In the genomic region with DNA sequence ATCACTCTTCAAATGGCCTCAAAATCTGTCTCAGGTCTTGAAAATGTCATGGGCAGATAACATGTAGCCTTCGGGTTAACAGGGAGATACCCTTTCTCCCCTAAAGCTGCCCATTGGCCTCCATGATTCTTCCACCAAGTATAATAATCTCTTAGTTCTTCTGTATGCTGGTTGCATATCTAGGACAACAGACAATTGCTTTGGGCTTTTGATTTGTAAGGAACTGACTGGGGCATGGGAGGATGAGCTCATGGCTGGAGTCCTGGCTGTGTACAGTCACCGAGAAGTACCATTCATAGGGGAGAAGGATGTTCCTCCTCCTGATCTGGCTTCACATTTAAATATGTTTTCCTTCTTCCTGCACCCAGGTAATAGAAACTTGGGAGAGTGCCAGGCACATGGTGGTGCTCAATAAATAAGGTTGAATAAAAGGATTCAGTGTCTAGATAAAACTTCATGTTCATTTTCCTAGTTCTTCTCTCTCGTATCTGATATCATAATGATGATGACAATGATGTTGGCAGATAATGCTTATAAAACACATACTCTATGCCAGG, we compare ENCODE assay signal across 12 cellular contexts. TPM values are rescaled to one million over a fixed set of nuclear protein-coding genes. Genes with fewer than 3 reads are reported as not detected.
DNase-seq lines count a peak whose midpoint lies in the region; ATAC-seq and TF ChIP-seq lines count a peak whose summit lies in the region.
"Had no signal": no experiment of that assay in that cellular context is flagged by ENCODE, and none has a peak within 500 bp of the region (broad histone marks: within the 10 kb centered on the region; RNA-seq: fewer than 3 reads in every experiment).

No MANE protein-coding gene starts in this region.

- ATAC-seq in HG02571 (IDR thresholded peaks at IDR 0.05; ENCODE audit: unreplicated experiment) = no peak
- ATAC-seq: HepG2 had no signal

- TF ChIP-seq CTCF in endothelial cell (IDR thresholded peaks at IDR 0.05; ENCODE audit: unreplicated experiment) = no peak

- DNase-seq in DMS79 treated with DMSO at 0.1 percent for 48 hours (lab: John Stamatoyannopoulos, UW) (peak; percentile 28), DMS79 (lab: John Stamatoyannopoulos, UW) (no peak), NCI-H345 (lab: John Stamatoyannopoulos, UW) (peak; percentile 20), endothelial cell (ENCODE audit: low spot score) (no peak), occipital lobe (lab: John Stamatoyannopoulos, UW) (peak; percentile 43), T1000 (lab: John Stamatoyannopoulos, UW) (no peak)
- no peak for DNase-seq in stimulated activated CD8-positive, alpha-beta memory T cell treated with anti-CD3 and anti-CD28 coated beads, Interleukin-4, amount 100 ng/mL, for 48 hours
- DNase-seq: 8988T; activated naive CD4-positive, alpha-beta T cell treated with Interleukin-2 at 50 U/mL for 16 hours; kidney had no signal

- H3K27me3 Mint-ChIP-seq in endothelial cell (ENCODE audit: unreplicated experiment) = peaks cover 12% of the 10 kb centered on the region

- no peaks in the 10 kb centered on the region for H3K9me3 Mint-ChIP-seq in endothelial cell (ENCODE audit: unreplicated experiment)

- peaks cover 41% of the 10 kb centered on the region for H3K4me1 Mint-ChIP-seq in endothelial cell (ENCODE audit: unreplicated experiment)

- no peak overlapping the region for H3K27ac Mint-ChIP-seq in endothelial cell (ENCODE audit: unreplicated experiment)

- H3K4me3 Mint-ChIP-seq in endothelial cell (ENCODE audit: unreplicated experiment) = peak overlapping the region; percentile 44

- peaks cover 10% of the 10 kb centered on the region for H3K36me3 Mint-ChIP-seq in endothelial cell (ENCODE audit: low read depth, unreplicated experiment)

RNA-seq across cellular contexts. Expression of a gene that starts 2.8 kb away (rescaled TPM):
- total RNA-seq in endothelial cell (ENCODE audit: unreplicated experiment) = 23.2 TPM
- 0.78 TPM for total RNA-seq in occipital lobe

Comparison
In these comparisons a context has a peak if more than half of its experiments do, and no peak if none do; other contexts are left out.
1. DNase-seq: peak in DMS79 treated with DMSO at 0.1 percent for 48 hours (single experiment), NCI-H345 (single experiment) and occipital lobe (single experiment); none in DMS79 (single experiment), endothelial cell (single experiment), T1000 (single experiment) and stimulated activated CD8-positive, alpha-beta memory T cell treated with anti-CD3 and anti-CD28 coated beads, Interleukin-4, amount 100 ng/mL, for 48 hours (single experiment).
2. RNA of a gene that starts 2.8 kb away (total RNA-seq): 23.2 TPM in endothelial cell (single experiment); 0.78 TPM in occipital lobe (single experiment); every median in the first group is over 10 times any median in the second.